ENCODE assay signal across 1 cellular context in the genomic region with DNA sequence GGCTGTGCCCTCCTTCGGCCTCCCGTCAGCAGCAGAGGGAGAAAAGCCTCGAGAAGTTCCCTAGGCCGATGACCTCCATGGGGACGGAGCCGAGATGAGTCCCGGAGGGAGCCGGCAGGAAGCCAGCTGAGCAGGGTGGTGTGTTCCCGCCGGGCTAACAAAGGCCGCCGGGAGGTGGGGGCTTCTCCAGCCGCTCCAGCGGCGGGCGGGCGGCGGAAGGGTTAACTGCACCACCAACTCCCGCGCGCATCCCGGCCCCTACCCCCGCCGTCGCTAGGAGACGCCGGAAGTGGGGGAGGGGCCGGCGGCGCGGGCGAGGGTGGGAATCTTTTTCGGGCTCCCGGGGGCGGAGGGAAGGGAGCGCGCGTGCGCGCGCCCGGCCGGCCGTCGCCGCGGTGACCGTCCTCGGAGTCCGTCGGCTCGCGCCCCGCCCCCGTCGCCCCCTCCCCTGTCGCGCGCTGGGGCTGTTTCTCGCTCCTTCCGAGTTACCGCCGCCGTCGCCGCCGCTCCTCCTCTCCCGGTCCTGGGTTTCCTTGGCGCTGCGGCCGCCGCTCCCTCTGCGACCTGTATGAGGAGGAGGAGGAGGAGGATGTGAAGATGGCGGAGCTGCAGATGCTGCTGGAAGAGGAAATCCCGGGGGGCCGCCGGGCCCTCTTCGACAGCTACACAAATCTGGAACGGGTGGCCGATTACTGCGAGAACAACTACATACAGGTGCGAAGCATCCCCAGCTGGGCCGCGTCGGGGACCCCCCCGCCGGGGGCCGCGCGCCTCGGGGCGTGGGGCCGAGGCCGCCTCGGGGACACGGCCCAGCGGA.
TF ChIP-seq lines count a peak whose summit lies in the region.

A gene (plus strand): TSS at position 477 of the 817 bp plus-strand sequence. CDS start 121 bp downstream, at position 598.

TF ChIP-seq in WTC11, 78 proteins besides CTCF, POLR2A, EP300 and RAD21 (continued from another document and continues in another):
- TF ChIP-seq, protein P1, sequence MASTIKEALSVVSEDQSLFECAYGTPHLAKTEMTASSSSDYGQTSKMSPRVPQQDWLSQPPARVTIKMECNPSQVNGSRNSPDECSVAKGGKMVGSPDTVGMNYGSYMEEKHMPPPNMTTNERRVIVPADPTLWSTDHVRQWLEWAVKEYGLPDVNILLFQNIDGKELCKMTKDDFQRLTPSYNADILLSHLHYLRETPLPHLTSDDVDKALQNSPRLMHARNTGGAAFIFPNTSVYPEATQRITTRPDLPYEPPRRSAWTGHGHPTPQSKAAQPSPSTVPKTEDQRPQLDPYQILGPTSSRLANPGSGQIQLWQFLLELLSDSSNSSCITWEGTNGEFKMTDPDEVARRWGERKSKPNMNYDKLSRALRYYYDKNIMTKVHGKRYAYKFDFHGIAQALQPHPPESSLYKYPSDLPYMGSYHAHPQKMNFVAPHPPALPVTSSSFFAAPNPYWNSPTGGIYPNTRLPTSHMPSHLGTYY (CRISPR knock-in tag; IDR thresholded peaks at IDR 0.05) = no peak
- TF ChIP-seq, protein P2, sequence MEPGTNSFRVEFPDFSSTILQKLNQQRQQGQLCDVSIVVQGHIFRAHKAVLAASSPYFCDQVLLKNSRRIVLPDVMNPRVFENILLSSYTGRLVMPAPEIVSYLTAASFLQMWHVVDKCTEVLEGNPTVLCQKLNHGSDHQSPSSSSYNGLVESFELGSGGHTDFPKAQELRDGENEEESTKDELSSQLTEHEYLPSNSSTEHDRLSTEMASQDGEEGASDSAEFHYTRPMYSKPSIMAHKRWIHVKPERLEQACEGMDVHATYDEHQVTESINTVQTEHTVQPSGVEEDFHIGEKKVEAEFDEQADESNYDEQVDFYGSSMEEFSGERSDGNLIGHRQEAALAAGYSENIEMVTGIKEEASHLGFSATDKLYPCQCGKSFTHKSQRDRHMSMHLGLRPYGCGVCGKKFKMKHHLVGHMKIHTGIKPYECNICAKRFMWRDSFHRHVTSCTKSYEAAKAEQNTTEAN (CRISPR knock-in tag; IDR thresholded peaks at IDR 0.05) = no peak
- TF ChIP-seq ZNF416 (CRISPR knock-in tag; IDR thresholded peaks at IDR 0.05) (0 out of 2 replicates have a peak, but pooled peaks have one; percentile 29), GTF2I (CRISPR knock-in tag; conservative IDR thresholded peaks at IDR 0.05) (0 out of 2 replicates have a peak, but pooled peaks have one; percentile 49), FOXK1 (CRISPR knock-in tag; IDR thresholded peaks at IDR 0.05) (peak; percentile 41; the same call in 1 of the 2 replicates), ZNF232 (CRISPR knock-in tag; IDR thresholded peaks at IDR 0.05) (0 out of 2 replicates have a peak, but pooled peaks have one; percentile 37), NFYB (CRISPR knock-in tag; conservative IDR thresholded peaks at IDR 0.05; ENCODE audit: low read depth) (no peak), OVOL2 (CRISPR knock-in tag; IDR thresholded peaks at IDR 0.05; ENCODE audit: borderline replicate concordance) (no peak), NR2C2 (CRISPR knock-in tag; IDR thresholded peaks at IDR 0.05) (no peak), ESRRA (CRISPR knock-in tag; IDR thresholded peaks at IDR 0.05; ENCODE audit: borderline replicate concordance) (no peak), ZNF138 (CRISPR knock-in tag; conservative IDR thresholded peaks at IDR 0.05) (0 out of 2 replicates have a peak, but pooled peaks have one; percentile 66), HMGA2 (CRISPR knock-in tag; IDR thresholded peaks at IDR 0.05) (no peak), ZNF423 (CRISPR knock-in tag; IDR thresholded peaks at IDR 0.05) (peak; percentile 65), ATF1 (CRISPR knock-in tag; IDR thresholded peaks at IDR 0.05) (no peak), SOX15 (CRISPR knock-in tag; IDR thresholded peaks at IDR 0.05) (no peak), ZBTB21 (CRISPR knock-in tag; IDR thresholded peaks at IDR 0.05; ENCODE audit: borderline replicate concordance) (peak; percentile 68; the same call in 1 of the 2 replicates), GABPB1 (CRISPR knock-in tag; IDR thresholded peaks at IDR 0.05) (no peak; the same call in 1 of the 2 replicates)
- TF ChIP-seq, protein P3, sequence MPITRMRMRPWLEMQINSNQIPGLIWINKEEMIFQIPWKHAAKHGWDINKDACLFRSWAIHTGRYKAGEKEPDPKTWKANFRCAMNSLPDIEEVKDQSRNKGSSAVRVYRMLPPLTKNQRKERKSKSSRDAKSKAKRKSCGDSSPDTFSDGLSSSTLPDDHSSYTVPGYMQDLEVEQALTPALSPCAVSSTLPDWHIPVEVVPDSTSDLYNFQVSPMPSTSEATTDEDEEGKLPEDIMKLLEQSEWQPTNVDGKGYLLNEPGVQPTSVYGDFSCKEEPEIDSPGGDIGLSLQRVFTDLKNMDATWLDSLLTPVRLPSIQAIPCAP (CRISPR knock-in tag; IDR thresholded peaks at IDR 0.05) = peak; percentile 62; the same call in 1 of the 2 replicates
- TF ChIP-seq, protein P4, sequence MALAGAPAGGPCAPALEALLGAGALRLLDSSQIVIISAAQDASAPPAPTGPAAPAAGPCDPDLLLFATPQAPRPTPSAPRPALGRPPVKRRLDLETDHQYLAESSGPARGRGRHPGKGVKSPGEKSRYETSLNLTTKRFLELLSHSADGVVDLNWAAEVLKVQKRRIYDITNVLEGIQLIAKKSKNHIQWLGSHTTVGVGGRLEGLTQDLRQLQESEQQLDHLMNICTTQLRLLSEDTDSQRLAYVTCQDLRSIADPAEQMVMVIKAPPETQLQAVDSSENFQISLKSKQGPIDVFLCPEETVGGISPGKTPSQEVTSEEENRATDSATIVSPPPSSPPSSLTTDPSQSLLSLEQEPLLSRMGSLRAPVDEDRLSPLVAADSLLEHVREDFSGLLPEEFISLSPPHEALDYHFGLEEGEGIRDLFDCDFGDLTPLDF (CRISPR knock-in tag; IDR thresholded peaks at IDR 0.05) = no peak
- TF ChIP-seq, protein P5, sequence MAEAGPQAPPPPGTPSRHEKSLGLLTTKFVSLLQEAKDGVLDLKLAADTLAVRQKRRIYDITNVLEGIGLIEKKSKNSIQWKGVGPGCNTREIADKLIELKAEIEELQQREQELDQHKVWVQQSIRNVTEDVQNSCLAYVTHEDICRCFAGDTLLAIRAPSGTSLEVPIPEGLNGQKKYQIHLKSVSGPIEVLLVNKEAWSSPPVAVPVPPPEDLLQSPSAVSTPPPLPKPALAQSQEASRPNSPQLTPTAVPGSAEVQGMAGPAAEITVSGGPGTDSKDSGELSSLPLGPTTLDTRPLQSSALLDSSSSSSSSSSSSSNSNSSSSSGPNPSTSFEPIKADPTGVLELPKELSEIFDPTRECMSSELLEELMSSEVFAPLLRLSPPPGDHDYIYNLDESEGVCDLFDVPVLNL (CRISPR knock-in tag; IDR thresholded peaks at IDR 0.05; ENCODE audit: borderline replicate concordance, low read depth) = no peak; the same call in 1 of the 2 replicates
- TF ChIP-seq, protein P6, sequence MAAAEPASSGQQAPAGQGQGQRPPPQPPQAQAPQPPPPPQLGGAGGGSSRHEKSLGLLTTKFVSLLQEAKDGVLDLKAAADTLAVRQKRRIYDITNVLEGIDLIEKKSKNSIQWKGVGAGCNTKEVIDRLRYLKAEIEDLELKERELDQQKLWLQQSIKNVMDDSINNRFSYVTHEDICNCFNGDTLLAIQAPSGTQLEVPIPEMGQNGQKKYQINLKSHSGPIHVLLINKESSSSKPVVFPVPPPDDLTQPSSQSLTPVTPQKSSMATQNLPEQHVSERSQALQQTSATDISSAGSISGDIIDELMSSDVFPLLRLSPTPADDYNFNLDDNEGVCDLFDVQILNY (CRISPR knock-in tag; IDR thresholded peaks at IDR 0.05) = peak; percentile 88
- TF ChIP-seq, protein P7, sequence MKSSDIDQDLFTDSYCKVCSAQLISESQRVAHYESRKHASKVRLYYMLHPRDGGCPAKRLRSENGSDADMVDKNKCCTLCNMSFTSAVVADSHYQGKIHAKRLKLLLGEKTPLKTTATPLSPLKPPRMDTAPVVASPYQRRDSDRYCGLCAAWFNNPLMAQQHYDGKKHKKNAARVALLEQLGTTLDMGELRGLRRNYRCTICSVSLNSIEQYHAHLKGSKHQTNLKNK (CRISPR knock-in tag; IDR thresholded peaks at IDR 0.05) = no peak
- TF ChIP-seq, protein P8, sequence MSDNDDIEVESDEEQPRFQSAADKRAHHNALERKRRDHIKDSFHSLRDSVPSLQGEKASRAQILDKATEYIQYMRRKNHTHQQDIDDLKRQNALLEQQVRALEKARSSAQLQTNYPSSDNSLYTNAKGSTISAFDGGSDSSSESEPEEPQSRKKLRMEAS (CRISPR knock-in tag; IDR thresholded peaks at IDR 0.05) = peak; percentile 51
- TF ChIP-seq, protein P9, sequence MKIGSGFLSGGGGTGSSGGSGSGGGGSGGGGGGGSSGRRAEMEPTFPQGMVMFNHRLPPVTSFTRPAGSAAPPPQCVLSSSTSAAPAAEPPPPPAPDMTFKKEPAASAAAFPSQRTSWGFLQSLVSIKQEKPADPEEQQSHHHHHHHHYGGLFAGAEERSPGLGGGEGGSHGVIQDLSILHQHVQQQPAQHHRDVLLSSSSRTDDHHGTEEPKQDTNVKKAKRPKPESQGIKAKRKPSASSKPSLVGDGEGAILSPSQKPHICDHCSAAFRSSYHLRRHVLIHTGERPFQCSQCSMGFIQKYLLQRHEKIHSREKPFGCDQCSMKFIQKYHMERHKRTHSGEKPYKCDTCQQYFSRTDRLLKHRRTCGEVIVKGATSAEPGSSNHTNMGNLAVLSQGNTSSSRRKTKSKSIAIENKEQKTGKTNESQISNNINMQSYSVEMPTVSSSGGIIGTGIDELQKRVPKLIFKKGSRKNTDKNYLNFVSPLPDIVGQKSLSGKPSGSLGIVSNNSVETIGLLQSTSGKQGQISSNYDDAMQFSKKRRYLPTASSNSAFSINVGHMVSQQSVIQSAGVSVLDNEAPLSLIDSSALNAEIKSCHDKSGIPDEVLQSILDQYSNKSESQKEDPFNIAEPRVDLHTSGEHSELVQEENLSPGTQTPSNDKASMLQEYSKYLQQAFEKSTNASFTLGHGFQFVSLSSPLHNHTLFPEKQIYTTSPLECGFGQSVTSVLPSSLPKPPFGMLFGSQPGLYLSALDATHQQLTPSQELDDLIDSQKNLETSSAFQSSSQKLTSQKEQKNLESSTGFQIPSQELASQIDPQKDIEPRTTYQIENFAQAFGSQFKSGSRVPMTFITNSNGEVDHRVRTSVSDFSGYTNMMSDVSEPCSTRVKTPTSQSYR (CRISPR knock-in tag; IDR thresholded peaks at IDR 0.05) = peak; percentile 94
- TF ChIP-seq, protein P10, sequence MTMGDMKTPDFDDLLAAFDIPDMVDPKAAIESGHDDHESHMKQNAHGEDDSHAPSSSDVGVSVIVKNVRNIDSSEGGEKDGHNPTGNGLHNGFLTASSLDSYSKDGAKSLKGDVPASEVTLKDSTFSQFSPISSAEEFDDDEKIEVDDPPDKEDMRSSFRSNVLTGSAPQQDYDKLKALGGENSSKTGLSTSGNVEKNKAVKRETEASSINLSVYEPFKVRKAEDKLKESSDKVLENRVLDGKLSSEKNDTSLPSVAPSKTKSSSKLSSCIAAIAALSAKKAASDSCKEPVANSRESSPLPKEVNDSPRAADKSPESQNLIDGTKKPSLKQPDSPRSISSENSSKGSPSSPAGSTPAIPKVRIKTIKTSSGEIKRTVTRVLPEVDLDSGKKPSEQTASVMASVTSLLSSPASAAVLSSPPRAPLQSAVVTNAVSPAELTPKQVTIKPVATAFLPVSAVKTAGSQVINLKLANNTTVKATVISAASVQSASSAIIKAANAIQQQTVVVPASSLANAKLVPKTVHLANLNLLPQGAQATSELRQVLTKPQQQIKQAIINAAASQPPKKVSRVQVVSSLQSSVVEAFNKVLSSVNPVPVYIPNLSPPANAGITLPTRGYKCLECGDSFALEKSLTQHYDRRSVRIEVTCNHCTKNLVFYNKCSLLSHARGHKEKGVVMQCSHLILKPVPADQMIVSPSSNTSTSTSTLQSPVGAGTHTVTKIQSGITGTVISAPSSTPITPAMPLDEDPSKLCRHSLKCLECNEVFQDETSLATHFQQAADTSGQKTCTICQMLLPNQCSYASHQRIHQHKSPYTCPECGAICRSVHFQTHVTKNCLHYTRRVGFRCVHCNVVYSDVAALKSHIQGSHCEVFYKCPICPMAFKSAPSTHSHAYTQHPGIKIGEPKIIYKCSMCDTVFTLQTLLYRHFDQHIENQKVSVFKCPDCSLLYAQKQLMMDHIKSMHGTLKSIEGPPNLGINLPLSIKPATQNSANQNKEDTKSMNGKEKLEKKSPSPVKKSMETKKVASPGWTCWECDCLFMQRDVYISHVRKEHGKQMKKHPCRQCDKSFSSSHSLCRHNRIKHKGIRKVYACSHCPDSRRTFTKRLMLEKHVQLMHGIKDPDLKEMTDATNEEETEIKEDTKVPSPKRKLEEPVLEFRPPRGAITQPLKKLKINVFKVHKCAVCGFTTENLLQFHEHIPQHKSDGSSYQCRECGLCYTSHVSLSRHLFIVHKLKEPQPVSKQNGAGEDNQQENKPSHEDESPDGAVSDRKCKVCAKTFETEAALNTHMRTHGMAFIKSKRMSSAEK (CRISPR knock-in tag; IDR thresholded peaks at IDR 0.05; ENCODE audit: borderline replicate concordance) = no peak
- TF ChIP-seq, protein P11, sequence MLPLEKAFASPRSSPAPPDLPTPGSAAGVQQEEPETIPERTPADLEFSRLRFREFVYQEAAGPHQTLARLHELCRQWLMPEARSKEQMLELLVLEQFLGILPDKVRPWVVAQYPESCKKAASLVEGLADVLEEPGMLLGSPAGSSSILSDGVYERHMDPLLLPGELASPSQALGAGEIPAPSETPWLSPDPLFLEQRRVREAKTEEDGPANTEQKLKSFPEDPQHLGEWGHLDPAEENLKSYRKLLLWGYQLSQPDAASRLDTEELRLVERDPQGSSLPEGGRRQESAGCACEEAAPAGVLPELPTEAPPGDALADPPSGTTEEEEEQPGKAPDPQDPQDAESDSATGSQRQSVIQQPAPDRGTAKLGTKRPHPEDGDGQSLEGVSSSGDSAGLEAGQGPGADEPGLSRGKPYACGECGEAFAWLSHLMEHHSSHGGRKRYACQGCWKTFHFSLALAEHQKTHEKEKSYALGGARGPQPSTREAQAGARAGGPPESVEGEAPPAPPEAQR (CRISPR knock-in tag; IDR thresholded peaks at IDR 0.05) = no peak
- TF ChIP-seq, protein P12, sequence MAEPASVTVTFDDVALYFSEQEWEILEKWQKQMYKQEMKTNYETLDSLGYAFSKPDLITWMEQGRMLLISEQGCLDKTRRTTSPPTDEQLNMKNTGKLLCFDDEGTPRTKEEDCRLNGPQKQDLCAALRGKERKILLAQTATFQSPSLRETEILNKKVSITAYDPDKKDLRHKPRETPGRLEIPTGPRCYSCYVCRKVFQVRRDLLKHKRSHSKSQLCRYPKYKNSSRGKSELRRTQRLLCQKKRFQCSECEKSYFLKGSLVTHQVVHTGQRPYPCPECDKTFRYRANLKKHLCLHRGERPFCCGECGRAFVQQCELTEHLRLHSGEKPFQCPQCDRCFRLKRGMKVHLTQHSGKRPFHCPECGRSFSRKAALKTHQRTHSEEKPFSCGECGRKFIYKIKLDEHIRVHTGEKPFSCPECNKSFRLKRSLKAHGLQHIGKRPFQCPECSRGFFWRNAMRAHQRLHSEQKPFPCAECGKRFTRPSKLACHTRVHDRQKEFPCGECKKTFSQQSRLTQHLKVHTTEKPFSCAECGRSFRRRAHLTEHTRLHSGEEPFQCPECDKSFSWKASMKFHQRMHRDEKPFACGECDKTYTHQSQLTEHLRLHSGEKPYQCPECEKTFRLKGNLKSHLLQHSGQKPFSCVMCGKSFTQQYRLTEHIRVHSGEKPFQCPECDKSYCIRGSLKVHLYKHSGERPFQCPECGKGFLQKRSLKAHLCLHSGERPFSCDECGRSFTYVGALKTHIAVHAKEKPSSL (CRISPR knock-in tag; conservative IDR thresholded peaks at IDR 0.05) = no peak
- TF ChIP-seq, protein P13, sequence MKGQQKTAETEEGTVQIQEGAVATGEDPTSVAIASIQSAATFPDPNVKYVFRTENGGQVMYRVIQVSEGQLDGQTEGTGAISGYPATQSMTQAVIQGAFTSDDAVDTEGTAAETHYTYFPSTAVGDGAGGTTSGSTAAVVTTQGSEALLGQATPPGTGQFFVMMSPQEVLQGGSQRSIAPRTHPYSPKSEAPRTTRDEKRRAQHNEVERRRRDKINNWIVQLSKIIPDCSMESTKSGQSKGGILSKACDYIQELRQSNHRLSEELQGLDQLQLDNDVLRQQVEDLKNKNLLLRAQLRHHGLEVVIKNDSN (CRISPR knock-in tag; IDR thresholded peaks at IDR 0.05) = no peak
